In the genomic region with DNA sequence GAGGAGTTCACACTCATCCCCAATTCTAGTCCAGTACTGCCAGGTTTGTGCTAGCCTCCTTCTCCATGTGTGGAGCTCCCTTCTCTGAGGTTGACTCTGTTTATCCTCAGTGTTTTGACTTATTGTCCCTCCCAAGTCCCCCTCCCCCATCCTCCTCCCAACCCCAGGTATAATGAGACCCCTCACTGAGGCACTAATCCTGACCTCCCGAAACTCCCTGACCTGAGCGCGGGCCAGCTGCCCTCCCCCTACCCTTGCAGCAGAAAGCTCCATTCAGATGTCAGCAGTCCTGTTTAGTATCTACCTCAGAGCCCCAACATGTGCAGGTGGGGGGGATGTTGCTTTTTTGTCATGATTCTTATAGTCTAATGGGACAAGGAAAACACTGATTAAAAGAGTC, we compare ENCODE assay signal across 14 cellular contexts.
"Had no signal": no experiment of that assay in that cellular context is flagged by ENCODE, and none has a peak within 500 bp of the region (broad histone marks: within the 10 kb centered on the region; RNA-seq: fewer than 3 reads in every experiment).

No MANE protein-coding gene starts in this region.

- H3K27ac Mint-ChIP-seq: activated CD8-positive, alpha-beta T cell treated with anti-CD3 and anti-CD28 coated beads, Interleukin-2, amount 10 ng/mL, durations not matched to agents 7 days and 5 days; mesothelial cell of epicardium; T-helper 1 cell treated with Interleukin-12 subunit alpha and Interleukin-12 subunit beta and Interleukin-4 antibody, amounts not matched to agents 30 μg/mL and 1 μg/mL, for 36 hours had no signal

- H3K9me3 Mint-ChIP-seq: mesothelial cell of epicardium; neural crest cell; T-helper 1 cell treated with Interleukin-12 subunit alpha and Interleukin-12 subunit beta and Interleukin-4 antibody, amounts not matched to agents 30 μg/mL and 1 μg/mL, for 36 hours had no signal

- ATAC-seq: activated CD8-positive, alpha-beta T cell treated with anti-CD3 and anti-CD28 coated beads, Interleukin-2, amount 10 ng/mL, durations not matched to agents 7 days and 5 days; esophagus mucosa had no signal

- H3K9me3 ChIP-seq: lower lobe of right lung, sigmoid colon, SK-N-SH, spleen, stomach, thoracic aorta had no signal

- DNase-seq: activated CD4-positive, alpha-beta T cell treated with anti-CD3 and anti-CD28 coated beads for 4 hours; activated CD8-positive, alpha-beta T cell treated with anti-CD3 and anti-CD28 coated beads, Interleukin-2, amount 10 ng/mL, durations not matched to agents 7 days and 5 days; activated naive CD4-positive, alpha-beta T cell treated with Interleukin-2 at 50 U/mL for 16 hours; hippocampal formation; lower lobe of right lung; sigmoid colon; SK-N-SH; spleen; stomach had no signal

- H3K27me3 ChIP-seq: sigmoid colon, spleen, stomach had no signal

- H3K27ac ChIP-seq: lower lobe of right lung, sigmoid colon, spleen, stomach, thoracic aorta had no signal

- H3K4me3 ChIP-seq: lower lobe of right lung, sigmoid colon, spleen, stomach, thoracic aorta had no signal

- H3K4me1 ChIP-seq: lower lobe of right lung, sigmoid colon, spleen, stomach had no signal

- H3K4me3 Mint-ChIP-seq: activated CD8-positive, alpha-beta T cell treated with anti-CD3 and anti-CD28 coated beads, Interleukin-2, amount 10 ng/mL, durations not matched to agents 7 days and 5 days; mesothelial cell of epicardium; T-helper 1 cell treated with Interleukin-12 subunit alpha and Interleukin-12 subunit beta and Interleukin-4 antibody, amounts not matched to agents 30 μg/mL and 1 μg/mL, for 36 hours had no signal

- H3K4me1 Mint-ChIP-seq: mesothelial cell of epicardium had no signal

- H3K9ac ChIP-seq: SK-N-SH had no signal

- H3K4me2 ChIP-seq: SK-N-SH had no signal
